In the genomic region with DNA sequence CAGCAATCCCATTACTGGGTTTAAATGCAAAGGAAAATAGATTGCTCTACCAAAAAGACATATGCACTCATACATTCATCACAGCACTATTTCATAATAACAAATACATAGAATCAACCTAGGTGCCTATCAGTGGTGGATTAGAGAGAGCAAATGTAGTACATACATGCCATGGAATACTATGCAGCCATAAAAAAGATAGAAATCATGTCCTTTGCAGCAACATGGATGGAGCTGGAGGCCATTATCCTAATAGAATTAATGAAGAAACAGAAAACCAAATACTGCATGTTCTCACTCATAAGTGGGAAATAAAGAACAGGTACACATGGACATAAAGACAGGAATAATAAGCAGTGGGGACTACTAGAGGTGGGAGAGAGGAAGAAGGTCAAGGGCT, we compare ENCODE assay signal across 7 cellular contexts.
"Had no signal": no experiment of that assay in that cellular context is flagged by ENCODE, and none has a peak within 500 bp of the region (broad histone marks: within the 10 kb centered on the region; RNA-seq: fewer than 3 reads in every experiment).

No MANE protein-coding gene starts in this region.

- FAIRE-seq: G401.6, GM12878, GM12892, GM18507, GM19239 had no signal

- H3K4me3 ChIP-seq: GM12878 had no signal

- ATAC-seq: GM12878 had no signal

- DNase-seq: GDM1, GF-D8 had no signal
